Comparison of ENCODE assay signal across 33 cellular contexts in the genomic region with DNA sequence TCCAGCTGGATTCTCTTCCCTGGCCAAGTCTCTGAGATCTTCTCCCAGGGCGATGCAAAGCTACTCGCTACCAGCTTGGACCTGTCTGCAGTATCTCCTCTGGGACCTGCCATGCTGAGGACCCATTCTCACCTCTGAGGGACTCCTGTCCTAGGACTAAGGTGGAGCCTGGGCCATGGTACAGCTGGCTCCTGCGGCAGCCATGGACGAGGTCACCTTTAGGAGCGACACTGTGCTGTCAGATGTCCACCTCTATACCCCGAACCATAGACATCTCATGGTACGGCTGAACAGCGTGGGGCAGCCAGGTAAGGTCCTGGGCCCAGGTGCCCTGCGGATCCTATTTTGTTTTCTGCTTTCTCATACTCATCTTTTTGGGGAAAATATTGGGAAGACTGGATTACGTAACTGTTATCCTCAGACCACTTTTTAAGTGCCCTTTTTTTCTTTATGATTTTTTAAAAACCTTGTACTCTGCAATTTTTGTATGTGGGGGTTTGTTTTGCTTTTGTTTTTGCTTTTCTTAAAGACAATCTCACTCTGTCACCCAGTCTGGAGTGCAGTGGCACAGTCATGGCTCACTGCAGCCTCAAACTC. TPM values are rescaled to one million over a fixed set of nuclear protein-coding genes. Genes with fewer than 3 reads are reported as not detected.
"Had no signal": no experiment of that assay in that cellular context is flagged by ENCODE, and none has a peak within 500 bp of the region (broad histone marks: within the 10 kb centered on the region; RNA-seq: fewer than 3 reads in every experiment).

No MANE protein-coding gene starts in this region.

- FAIRE-seq: colon had no signal

- H3K4me3 Mint-ChIP-seq: activated B cell treated with CpG ODN at 0.5 μM for 24 hours; activated CD8-positive, alpha-beta T cell treated with anti-CD3 and anti-CD28 coated beads for 36 hours; activated naive CD4-positive, alpha-beta T cell treated with anti-CD3 and anti-CD28 coated beads for 36 hours; activated naive CD4-positive, alpha-beta T cell treated with anti-CD3 and anti-CD28 coated beads, Interleukin-2, amount 50 U/mL, for 24 hours; activated naive CD8-positive, alpha-beta T cell treated with anti-CD3 and anti-CD28 coated beads for 36 hours; activated naive CD8-positive, alpha-beta T cell treated with anti-CD3 and anti-CD28 coated beads, Interleukin-2, amount 50 U/mL, for 24 hours; activated T-cell treated with anti-CD3 and anti-CD28 coated beads, Interleukin-2, amount 50 U/mL, for 4 hours; activated T-helper 17 cell treated with anti-CD3 and anti-CD28 coated beads, Interleukin-2, amount 50 U/mL, for 72 hours; effector memory CD8-positive, alpha-beta T cell had no signal

- H3K4me1 Mint-ChIP-seq: activated T-helper 17 cell treated with anti-CD3 and anti-CD28 coated beads, Interleukin-2, amount 50 U/mL, for 72 hours had no signal

- H3K9me3 ChIP-seq: adrenal gland, body of pancreas, esophagus muscularis mucosa, gastrocnemius medialis, heart left ventricle had no signal

- H3K9me3 Mint-ChIP-seq: activated B cell treated with CpG ODN at 0.5 μM for 24 hours; activated CD8-positive, alpha-beta T cell treated with anti-CD3 and anti-CD28 coated beads for 36 hours; activated naive CD4-positive, alpha-beta T cell treated with anti-CD3 and anti-CD28 coated beads for 36 hours; activated naive CD4-positive, alpha-beta T cell treated with anti-CD3 and anti-CD28 coated beads, Interleukin-2, amount 50 U/mL, for 24 hours; activated naive CD8-positive, alpha-beta T cell treated with anti-CD3 and anti-CD28 coated beads for 36 hours; activated naive CD8-positive, alpha-beta T cell treated with anti-CD3 and anti-CD28 coated beads, Interleukin-2, amount 50 U/mL, for 24 hours; activated T-cell treated with anti-CD3 and anti-CD28 coated beads, Interleukin-2, amount 50 U/mL, for 4 hours; activated T-helper 17 cell treated with anti-CD3 and anti-CD28 coated beads, Interleukin-2, amount 50 U/mL, for 72 hours; effector memory CD8-positive, alpha-beta T cell had no signal

- H3K27ac ChIP-seq: adrenal gland, body of pancreas, esophagus muscularis mucosa, foreskin keratinocyte, gastrocnemius medialis, heart left ventricle had no signal

- H3K27me3 ChIP-seq: adrenal gland, body of pancreas, esophagus muscularis mucosa, foreskin keratinocyte, gastrocnemius medialis, heart left ventricle had no signal

- H3K27me3 Mint-ChIP-seq: activated B cell treated with CpG ODN at 0.5 μM for 24 hours; activated CD8-positive, alpha-beta T cell treated with anti-CD3 and anti-CD28 coated beads for 36 hours; activated naive CD4-positive, alpha-beta T cell treated with anti-CD3 and anti-CD28 coated beads, Interleukin-2, amount 50 U/mL, for 24 hours; activated naive CD8-positive, alpha-beta T cell treated with anti-CD3 and anti-CD28 coated beads for 36 hours; activated naive CD8-positive, alpha-beta T cell treated with anti-CD3 and anti-CD28 coated beads, Interleukin-2, amount 50 U/mL, for 24 hours; activated T-helper 17 cell treated with anti-CD3 and anti-CD28 coated beads, Interleukin-2, amount 50 U/mL, for 72 hours; effector memory CD8-positive, alpha-beta T cell had no signal

- H3K27ac Mint-ChIP-seq: activated B cell treated with CpG ODN at 0.5 μM for 24 hours; activated CD8-positive, alpha-beta T cell treated with anti-CD3 and anti-CD28 coated beads for 36 hours; activated naive CD4-positive, alpha-beta T cell treated with anti-CD3 and anti-CD28 coated beads for 36 hours; activated naive CD8-positive, alpha-beta T cell treated with anti-CD3 and anti-CD28 coated beads for 36 hours; activated naive CD8-positive, alpha-beta T cell treated with anti-CD3 and anti-CD28 coated beads, Interleukin-2, amount 50 U/mL, for 24 hours; activated T-helper 17 cell treated with anti-CD3 and anti-CD28 coated beads, Interleukin-2, amount 50 U/mL, for 72 hours had no signal

- DNase-seq: activated B cell treated with CpG ODN at 0.5 μM for 24 hours; activated CD4-positive, alpha-beta T cell treated with anti-CD3 and anti-CD28 coated beads for 48 hours; activated CD4-positive, alpha-beta T cell treated with anti-CD3 and anti-CD28 coated beads, Interleukin-2, amount 50 U/mL, for 1 hour; activated CD4-positive, alpha-beta T cell treated with anti-CD3 and anti-CD28 coated beads, Interleukin-2, amount 50 U/mL, for 48 hours; activated CD8-positive, alpha-beta memory T cell treated with anti-CD3 and anti-CD28 coated beads for 24 hours; activated CD8-positive, alpha-beta T cell treated with anti-CD3 and anti-CD28 coated beads for 36 hours; activated effector memory CD4-positive, alpha-beta T cell treated with Interleukin-2 at 50 U/mL for 16 hours; activated naive CD4-positive, alpha-beta T cell treated with anti-CD3 and anti-CD28 coated beads for 36 hours; activated naive CD8-positive, alpha-beta T cell treated with anti-CD3 and anti-CD28 coated beads for 36 hours; activated naive CD8-positive, alpha-beta T cell treated with anti-CD3 and anti-CD28 coated beads, Interleukin-2, amount 50 U/mL, for 24 hours; activated T-cell treated with anti-CD3 and anti-CD28 coated beads, Interleukin-2, amount 50 U/mL, for 4 hours; adrenal gland; amygdala; aorta; body of pancreas; caudate nucleus; cortex of kidney; dermis blood vessel endothelial cell; effector CD4-positive, alpha-beta T cell; effector memory CD8-positive, alpha-beta T cell; erythroblast; foreskin keratinocyte; gastrocnemius medialis; glutamatergic neuron; heart left ventricle; T-helper 2 cell had no signal

- ATAC-seq: activated CD4-positive, CD25-positive, alpha-beta regulatory T cell treated with anti-CD3 and anti-CD28 coated beads, Interleukin-2, amount 50 U/mL, for 24 hours; activated CD8-positive, alpha-beta T cell treated with anti-CD3 and anti-CD28 coated beads for 36 hours; activated naive CD8-positive, alpha-beta T cell treated with anti-CD3 and anti-CD28 coated beads, Interleukin-2, amount 50 U/mL, for 24 hours; activated T-cell treated with anti-CD3 and anti-CD28 coated beads, Interleukin-2, amount 50 U/mL, for 4 hours; activated T-helper 17 cell treated with anti-CD3 and anti-CD28 coated beads, Interleukin-2, amount 50 U/mL, for 72 hours; body of pancreas; effector memory CD8-positive, alpha-beta T cell; foreskin keratinocyte; gastrocnemius medialis; heart left ventricle had no signal

- H3K4me3 ChIP-seq: adrenal gland, body of pancreas, esophagus muscularis mucosa, gastrocnemius medialis, heart left ventricle had no signal

RNA-seq across cellular contexts. Expression of a gene that starts 35.3 kb away (rescaled TPM):
- total RNA-seq: activated B cell treated with CpG ODN at 0.5 μM for 24 hours; activated CD8-positive, alpha-beta T cell treated with anti-CD3 and anti-CD28 coated beads for 36 hours; activated naive CD4-positive, alpha-beta T cell treated with anti-CD3 and anti-CD28 coated beads for 36 hours; activated naive CD8-positive, alpha-beta T cell treated with anti-CD3 and anti-CD28 coated beads for 36 hours; activated T-cell treated with anti-CD3 and anti-CD28 coated beads, Interleukin-2, amount 50 U/mL, for 4 hours; activated T-helper 17 cell treated with anti-CD3 and anti-CD28 coated beads, Interleukin-2, amount 50 U/mL, for 72 hours; adrenal gland; aorta; body of pancreas; chondrocyte; dermis blood vessel endothelial cell; esophagus muscularis mucosa; foreskin keratinocyte; gastrocnemius medialis; heart left ventricle; T-helper 1 cell treated with Interleukin-12 subunit alpha and Interleukin-12 subunit beta and Interleukin-4 antibody, amounts not matched to agents 30 ng/mL and 1 ng/mL, for 36 hours had no signal
- polyA plus RNA-seq: aorta, foreskin keratinocyte, heart left ventricle had no signal
